In the genomic region with DNA sequence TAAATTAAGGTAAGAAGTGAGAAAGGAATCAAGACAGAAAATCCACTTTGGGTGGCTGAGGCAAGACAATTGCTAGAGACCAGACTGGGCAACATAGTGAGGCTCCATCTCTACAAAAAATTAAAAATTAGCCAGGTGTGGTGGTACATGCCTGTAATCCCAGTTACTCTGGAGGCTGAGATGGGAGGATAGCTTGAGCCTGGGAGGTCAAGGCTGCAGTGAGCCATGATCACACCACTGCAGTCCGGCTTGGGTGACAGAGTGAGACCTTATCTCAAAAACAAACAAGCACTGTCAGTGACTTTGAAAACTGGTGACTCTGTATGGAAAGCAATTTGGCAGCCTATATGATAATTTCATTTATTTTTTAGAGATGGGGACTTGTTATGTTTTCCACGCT, we compare ENCODE assay signal across 17 cellular contexts. TPM values are rescaled to one million over a fixed set of nuclear protein-coding genes. Genes with fewer than 3 reads are reported as not detected.
DNase-seq lines count a peak whose midpoint lies in the region; ATAC-seq and TF ChIP-seq lines count a peak whose summit lies in the region.
"Had no signal": no experiment of that assay in that cellular context is flagged by ENCODE, and none has a peak within 500 bp of the region (broad histone marks: within the 10 kb centered on the region; RNA-seq: fewer than 3 reads in every experiment).

No MANE protein-coding gene starts in this region.

- CTCF ChIA-PET in CD4-positive, alpha-beta T cell (lab: Charles Lee) = interaction anchor here (1.2 kb wide), 1 partner anchor 151 kb away, joined by 3 read pairs; no protein-coding TSS in a partner anchor
- CTCF ChIA-PET in OCI-LY7 (lab: Charles Lee; ENCODE audit: unreplicated experiment) = no interaction called here

- H4K20me1 ChIP-seq in OCI-LY7 (ENCODE audit: insufficient read depth, low read length) = no peaks in the 10 kb centered on the region
- H4K20me1 ChIP-seq in neural progenitor cell (ENCODE audit: low read depth) = no peaks in the 10 kb centered on the region
- H4K20me1 ChIP-seq: BLaER1 had no signal

- H2AFZ ChIP-seq in OCI-LY7 (ENCODE audit: low read length) (no peak overlapping the region; the same call in 1 of the 2 replicates), neural progenitor cell (replicated peaks) (no peak overlapping the region)
- H2AFZ ChIP-seq: GM23248 had no signal

- no peak for TF ChIP-seq POLR2A in erythroblast (IDR thresholded peaks at IDR 0.05; ENCODE audit: low read length)

- no peak overlapping the region for H3K27ac Mint-ChIP-seq in CD4-positive, alpha-beta T cell
- H3K27ac Mint-ChIP-seq in neural progenitor cell = peak overlapping the region; percentile 84
- no peak overlapping the region for H3K27ac Mint-ChIP-seq in natural killer cell treated with Interleukin-12 subunit alpha and Interleukin-12 subunit beta and Interleukin-15 and Interleukin-18, amount 100 ng/mL, for 72 hours
- H3K27ac Mint-ChIP-seq: CD14-positive monocyte; CD8-positive, alpha-beta T cell had no signal

- no peaks in the 10 kb centered on the region for H3K9me3 ChIP-seq in CD4-positive, alpha-beta T cell (ENCODE audit: control insufficient read depth, low read length)
- no peaks in the 10 kb centered on the region for H3K9me3 ChIP-seq in OCI-LY7 (ENCODE audit: low read length)
- no peaks in the 10 kb centered on the region for H3K9me3 ChIP-seq in neural progenitor cell (ENCODE audit: low read depth)
- H3K9me3 ChIP-seq: BLaER1, HAP-1 had no signal

- H3K4me3 ChIP-seq in OCI-LY7 (ENCODE audit: low read depth, low read length, poor library complexity, severe bottlenecking) (no peak overlapping the region), neural progenitor cell (no peak overlapping the region)
- H3K4me3 ChIP-seq: BLaER1, GM23248, HAP-1 had no signal

- H3K4me3 Mint-ChIP-seq in CD4-positive, alpha-beta T cell = peak overlapping the region; percentile 61
- peak overlapping the region; percentile 36 for H3K4me3 Mint-ChIP-seq in neural progenitor cell
- no peak overlapping the region for H3K4me3 Mint-ChIP-seq in natural killer cell treated with Interleukin-12 subunit alpha and Interleukin-12 subunit beta and Interleukin-15 and Interleukin-18, amount 100 ng/mL, for 72 hours
- H3K4me3 Mint-ChIP-seq: CD14-positive monocyte; CD8-positive, alpha-beta T cell had no signal

- no peaks in the 10 kb centered on the region for H3K9me3 Mint-ChIP-seq in CD4-positive, alpha-beta T cell
- peaks cover 2% of the 10 kb centered on the region for H3K9me3 Mint-ChIP-seq in neural progenitor cell
- no peaks in the 10 kb centered on the region for H3K9me3 Mint-ChIP-seq in natural killer cell treated with Interleukin-12 subunit alpha and Interleukin-12 subunit beta and Interleukin-15 and Interleukin-18, amount 100 ng/mL, for 72 hours
- H3K9me3 Mint-ChIP-seq: CD8-positive, alpha-beta T cell had no signal

- H3K36me3 ChIP-seq in OCI-LY7 (ENCODE audit: insufficient read depth, low read length) (no peaks in the 10 kb centered on the region), neural progenitor cell (no peaks in the 10 kb centered on the region)
- H3K36me3 ChIP-seq: BLaER1 had no signal

- H3F3A ChIP-seq in neural progenitor cell (ENCODE audit: low read depth) = peaks cover 54% of the 10 kb centered on the region

- peaks cover 22% of the 10 kb centered on the region for H3K36me3 Mint-ChIP-seq in CD4-positive, alpha-beta T cell (ENCODE audit: low read depth)
- peaks cover 1% of the 10 kb centered on the region for H3K36me3 Mint-ChIP-seq in neural progenitor cell
- peaks cover 5% of the 10 kb centered on the region for H3K36me3 Mint-ChIP-seq in natural killer cell treated with Interleukin-12 subunit alpha and Interleukin-12 subunit beta and Interleukin-15 and Interleukin-18, amount 100 ng/mL, for 72 hours
- H3K36me3 Mint-ChIP-seq: CD14-positive monocyte had no signal

- peaks cover 12% of the 10 kb centered on the region; the same call in 1 of the 2 replicates for H3K79me2 ChIP-seq in OCI-LY7 (ENCODE audit: insufficient read depth, low read depth, low read length)
- H3K79me2 ChIP-seq in neural progenitor cell (ENCODE audit: low read depth) = peaks cover 32% of the 10 kb centered on the region

- TF ChIP-seq CTCF in CD4-positive, alpha-beta T cell (IDR thresholded peaks at IDR 0.05) = no peak
- no peak for TF ChIP-seq CTCF in OCI-LY7 (conservative IDR thresholded peaks at IDR 0.05; ENCODE audit: low read length)
- no peak for TF ChIP-seq CTCF in neural progenitor cell (IDR thresholded peaks at IDR 0.05)

- POLR2A ChIA-PET in CD4-positive, alpha-beta T cell (lab: Charles Lee) = no interaction called here
- POLR2A ChIA-PET in OCI-LY7 (lab: Charles Lee) = no interaction called here

- no peak overlapping the region for H3K27ac ChIP-seq in CD4-positive, alpha-beta T cell (ENCODE audit: low read depth, low read length)
- peak overlapping the region; percentile 84 for H3K27ac ChIP-seq in OCI-LY7 (ENCODE audit: low read depth, low read length, poor library complexity, severe bottlenecking)
- no peak overlapping the region for H3K27ac ChIP-seq in neural progenitor cell
- H3K27ac ChIP-seq: BLaER1, GM23248, HL-60 had no signal

- no peaks in the 10 kb centered on the region for H3K27me3 Mint-ChIP-seq in CD4-positive, alpha-beta T cell
- peaks cover 6% of the 10 kb centered on the region for H3K27me3 Mint-ChIP-seq in neural progenitor cell (ENCODE audit: insufficient read depth, low read depth)
- no peaks in the 10 kb centered on the region for H3K27me3 Mint-ChIP-seq in natural killer cell treated with Interleukin-12 subunit alpha and Interleukin-12 subunit beta and Interleukin-15 and Interleukin-18, amount 100 ng/mL, for 72 hours

- H3K9ac ChIP-seq in neural progenitor cell = no peak overlapping the region
- H3K9ac ChIP-seq: BLaER1, GM23248 had no signal

- no TSS peak for BruUV-seq in OCI-LY7 (replicated peaks; lab: Mats Ljungman, UMichigan)

- no peaks in the 10 kb centered on the region for H3K27me3 ChIP-seq in CD4-positive, alpha-beta T cell (ENCODE audit: control insufficient read depth, insufficient read depth, low read length)
- H3K27me3 ChIP-seq in neural progenitor cell = no peaks in the 10 kb centered on the region
- H3K27me3 ChIP-seq: BLaER1 had no signal

- peaks cover 24% of the 10 kb centered on the region for H3K4me1 Mint-ChIP-seq in CD4-positive, alpha-beta T cell (ENCODE audit: low read depth)
- H3K4me1 Mint-ChIP-seq in neural progenitor cell = peaks cover 30% of the 10 kb centered on the region
- peaks cover 21 to 30% of the 10 kb centered on the region in 2 donors for H3K4me1 Mint-ChIP-seq in natural killer cell treated with Interleukin-12 subunit alpha and Interleukin-12 subunit beta and Interleukin-15 and Interleukin-18, amount 100 ng/mL, for 72 hours (ENCODE audit: low read depth in 2 of 2)

- H3K4me2 ChIP-seq in OCI-LY7 (ENCODE audit: low read length) (no peak overlapping the region; the same call in 1 of the 2 replicates), neural progenitor cell (no peak overlapping the region)
- H3K4me2 ChIP-seq: BLaER1 had no signal

- H3K4me1 ChIP-seq in OCI-LY7 (ENCODE audit: insufficient read depth, low read length, poor library complexity, severe bottlenecking) (peaks cover 57% of the 10 kb centered on the region), neural progenitor cell (peaks cover 23% of the 10 kb centered on the region)

- H3K9me2 ChIP-seq in OCI-LY7 (ENCODE audit: insufficient read depth, low read length) = no peaks in the 10 kb centered on the region

- ATAC-seq in CD4-positive, alpha-beta T cell (ENCODE audit: poor library complexity) = no peak
- ATAC-seq in natural killer cell treated with Interleukin-12 subunit alpha and Interleukin-12 subunit beta and Interleukin-15 and Interleukin-18, amount 100 ng/mL, for 72 hours = no peak
- ATAC-seq in HG03354 (IDR thresholded peaks at IDR 0.05; ENCODE audit: poor library complexity, severe bottlenecking, unreplicated experiment) = no peak
- ATAC-seq: CD8-positive, alpha-beta T cell had no signal

- intact Hi-C loops in CD4-positive, alpha-beta T cell (cut with DNase I, micrococcal nuclease) = no loop called here
- intact Hi-C loops in OCI-LY7 (cut with micrococcal nuclease; ENCODE audit: unreplicated experiment) = no loop called here

- DNase-seq in CD4-positive, alpha-beta T cell = no peak
- DNase-seq in OCI-LY7 (ENCODE audit: low spot score) = no peak
- DNase-seq in erythroblast (lab: John Stamatoyannopoulos, UW) = peak; percentile 59 to 62
- DNase-seq in neural progenitor cell (ENCODE audit: low spot score) = no peak
- DNase-seq in natural killer cell treated with Interleukin-12 subunit alpha and Interleukin-12 subunit beta and Interleukin-15 and Interleukin-18, amount 100 ng/mL, for 72 hours (ENCODE audit: low spot score) = no peak
- no peak for DNase-seq in nucleus accumbens (lab: John Stamatoyannopoulos, UW)
- DNase-seq: 8988T; CD8-positive, alpha-beta T cell; DMS79 treated with DMSO at 0.1 percent for 48 hours; GF-D8; GM23248; IMR-90 had no signal

RNA-seq across cellular contexts. Expression of gene ELOVL6, which starts 2.3 kb away (rescaled TPM):
- total RNA-seq in CD4-positive, alpha-beta T cell = 1 to 10 TPM; 1.6 to 2.9 TPM
- 12.6 and 14.5 TPM in 2 replicates for total RNA-seq in OCI-LY7 (2014; rRNA removed; shearing (Covaris generic))
- total RNA-seq in OCI-LY7 (2022) (45.5 and 45.6 TPM in 2 replicates), neural progenitor cell (ENCODE audit: low replicate concordance) (45.9 and 54.4 TPM in 2 replicates)
- total RNA-seq in natural killer cell treated with Interleukin-12 subunit alpha and Interleukin-12 subunit beta and Interleukin-15 and Interleukin-18, amount 100 ng/mL, for 72 hours = 10 to 100 TPM; 20.2 to 26.5 TPM

Comparison
In these comparisons a context has a peak if more than half of its experiments do, and no peak if none do; other contexts are left out.
1. DNase-seq: peak in erythroblast (2 of 2); none in CD4-positive, alpha-beta T cell (0 of 10), OCI-LY7 (single experiment), neural progenitor cell (single experiment), natural killer cell treated with Interleukin-12 subunit alpha and Interleukin-12 subunit beta and Interleukin-15 and Interleukin-18, amount 100 ng/mL, for 72 hours (single experiment) and nucleus accumbens (0 of 56).